32 cellular contexts compared by ENCODE assay signal in the genomic region with DNA sequence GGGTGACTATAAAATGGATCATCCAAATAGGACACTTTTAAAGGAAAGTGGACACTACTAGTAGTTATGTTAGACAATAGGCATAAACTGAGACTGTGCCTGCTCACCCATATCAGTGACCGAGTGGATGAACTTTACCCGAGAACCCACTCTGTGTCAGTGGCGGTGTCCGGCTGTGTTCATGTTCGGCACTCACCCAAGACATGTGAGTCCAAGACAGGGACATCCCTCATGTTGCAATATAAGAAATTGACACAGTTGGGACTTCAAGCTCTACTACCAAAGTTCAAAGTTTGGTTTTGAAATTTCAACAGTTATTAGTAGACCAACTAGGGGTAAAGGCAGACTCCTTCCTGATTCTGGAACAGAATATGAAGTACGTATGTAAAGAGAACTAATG.
A peak's percentile ranks its signal among the peaks of the same experiment; 100 is the strongest.
DNase-seq lines count a peak whose midpoint lies in the region; ATAC-seq and TF ChIP-seq lines count a peak whose summit lies in the region.
"Had no signal": no experiment of that assay in that cellular context is flagged by ENCODE, and none has a peak within 500 bp of the region (broad histone marks: within the 10 kb centered on the region; RNA-seq: fewer than 3 reads in every experiment).

No MANE protein-coding gene starts in this region.

- TF ChIP-seq CTCF in gastrocnemius medialis (IDR thresholded peaks at IDR 0.05 in 4 of 5, conservative IDR thresholded peaks at IDR 0.05 in 1 of 5), result no peak

- peaks cover 7% of the 10 kb centered on the region in 2 donors for H3K4me1 ChIP-seq in gastrocnemius medialis

- ATAC-seq in Right ventricle myocardium inferior, result peak; percentile 75
- ATAC-seq in left lobe of liver, result peak; percentile 40
- peak; percentile 66 to 76 for ATAC-seq in gastrocnemius medialis
- ATAC-seq in GM21526 (IDR thresholded peaks at IDR 0.05; ENCODE audit: low FRiP score, unreplicated experiment), result no peak
- ATAC-seq: HepG2; stimulated activated naive CD8-positive, alpha-beta T cell treated with anti-CD3 and anti-CD28 coated beads, Interleukin-15, Interleukin-2, amounts not matched to agents 100 U/mL and 50 U/mL, for 24 hours had no signal

- H3K9me3 Mint-ChIP-seq in activated T-helper 1 cell treated with anti-CD3 and anti-CD28 coated beads, Interleukin-12 subunit alpha, Interleukin-12 subunit beta, Interleukin-2, Interleukin-4 antibody, amounts not matched to agents 30 ng/mL and 10 ng/mL and 1 ng/mL, durations not matched to agents 14 hours and 24 hours and 36 hours, result no peaks in the 10 kb centered on the region
- H3K9me3 Mint-ChIP-seq: memory B cell had no signal

- no peak for TF ChIP-seq POLR2A in gastrocnemius medialis (IDR thresholded peaks at IDR 0.05)

- no peak overlapping the region for H3K4me3 ChIP-seq in gastrocnemius medialis
- H3K4me3 ChIP-seq: dorsolateral prefrontal cortex, hepatocyte, ovary, spleen, thyroid gland had no signal

- H3K9me3 ChIP-seq in gastrocnemius medialis, result no peaks in the 10 kb centered on the region
- H3K9me3 ChIP-seq: ovary, spleen, thyroid gland had no signal

- in situ Hi-C loops in gastrocnemius medialis (cut with MboI; ENCODE audit: low sequenced_read_pairs in 4 of 4), result loop anchor here in 1 of 4 donors (25.0 kb wide), 1 partner anchor 326 kb away; no protein-coding TSS in a partner anchor

- no peaks in the 10 kb centered on the region for H3K4me1 Mint-ChIP-seq in activated T-helper 1 cell treated with anti-CD3 and anti-CD28 coated beads, Interleukin-12 subunit alpha, Interleukin-12 subunit beta, Interleukin-2, Interleukin-4 antibody, amounts not matched to agents 30 ng/mL and 10 ng/mL and 1 ng/mL, durations not matched to agents 14 hours and 24 hours and 36 hours (ENCODE audit: low read depth)
- H3K4me1 Mint-ChIP-seq: memory B cell had no signal

- no peak overlapping the region for H3K27ac Mint-ChIP-seq in activated T-helper 1 cell treated with anti-CD3 and anti-CD28 coated beads, Interleukin-12 subunit alpha, Interleukin-12 subunit beta, Interleukin-2, Interleukin-4 antibody, amounts not matched to agents 30 ng/mL and 10 ng/mL and 1 ng/mL, durations not matched to agents 14 hours and 24 hours and 36 hours
- H3K27ac Mint-ChIP-seq: activated naive CD8-positive, alpha-beta T cell treated with anti-CD3 and anti-CD28 coated beads, Interleukin-2, amount 10 ng/mL, durations not matched to agents 7 days and 5 days; memory B cell; nephron progenitor cell had no signal

- H3K4me3 Mint-ChIP-seq in activated T-helper 1 cell treated with anti-CD3 and anti-CD28 coated beads, Interleukin-12 subunit alpha, Interleukin-12 subunit beta, Interleukin-2, Interleukin-4 antibody, amounts not matched to agents 30 ng/mL and 10 ng/mL and 1 ng/mL, durations not matched to agents 14 hours and 24 hours and 36 hours, result no peak overlapping the region
- H3K4me3 Mint-ChIP-seq: activated naive CD8-positive, alpha-beta T cell treated with anti-CD3 and anti-CD28 coated beads, Interleukin-2, amount 10 ng/mL, durations not matched to agents 7 days and 5 days; memory B cell; nephron progenitor cell had no signal

- H3K27ac ChIP-seq in gastrocnemius medialis, result peak overlapping the region; percentile 26 to 65 (median 60)
- H3K27ac ChIP-seq: dorsolateral prefrontal cortex, hepatocyte, spleen, VCaP had no signal

- DNase-seq in Right ventricle myocardium inferior (ENCODE audit: missing footprints) (no peak), cardiac septum (ENCODE audit: low spot score) (no peak), left lobe of liver (ENCODE audit: low spot score) (no peak), gastrocnemius medialis (peak; percentile 26 to 60), NCI-H2196 treated with DMSO at 0.1 percent for 48 hours (lab: John Stamatoyannopoulos, UW; ENCODE audit: unreplicated experiment) (no peak)
- no peak for DNase-seq in activated naive CD4-positive, alpha-beta T cell treated with Interleukin-2 at 50 U/mL for 16 hours
- DNase-seq in activated T-helper 1 cell treated with anti-CD3 and anti-CD28 coated beads, Interleukin-12 subunit alpha, Interleukin-12 subunit beta, Interleukin-2, Interleukin-4 antibody, amounts not matched to agents 30 ng/mL and 10 ng/mL and 1 ng/mL, durations not matched to agents 14 hours and 24 hours and 36 hours (ENCODE audit: low spot score), result no peak
- DNase-seq: activated CD4-positive, alpha-beta T cell treated with anti-CD3 and anti-CD28 coated beads for 4 hours; activated CD8-positive, alpha-beta memory T cell treated with anti-CD3 and anti-CD28 coated beads for 24 hours; activated effector memory CD4-positive, alpha-beta T cell treated with Interleukin-2 at 50 U/mL for 16 hours; activated naive CD8-positive, alpha-beta T cell treated with anti-CD3 and anti-CD28 coated beads, Interleukin-2, amount 10 ng/mL, durations not matched to agents 7 days and 5 days; activated T-cell treated with anti-CD3 and anti-CD28 coated beads for 4 hours; Calu3; DND-41; dorsolateral prefrontal cortex; foreskin melanocyte; GF-D8; MV-4-11; NCI-H1436; NCI-H446; nephron progenitor cell; spleen; stimulated activated CD4-positive, alpha-beta T cell treated with anti-CD3 and anti-CD28 coated beads, Interleukin-2, amount 100 ng/mL, for 24 hours; stimulated activated naive CD8-positive, alpha-beta T cell treated with anti-CD3 and anti-CD28 coated beads, Interleukin-15, Interleukin-2, amounts not matched to agents 100 U/mL and 50 U/mL, for 24 hours; T1000 had no signal

- no peaks in the 10 kb centered on the region for H3K27me3 ChIP-seq in gastrocnemius medialis
- H3K27me3 ChIP-seq: dorsolateral prefrontal cortex, hepatocyte, ovary, spleen, thyroid gland had no signal

- intact Hi-C loops in Right ventricle myocardium inferior (cut with DNase I), result no loop called here
- intact Hi-C loops in cardiac septum (cut with DNase I), result no loop called here
- intact Hi-C loops in gastrocnemius medialis (cut with DNase I; ENCODE audit: low total_unique reads), result no loop called here
- intact Hi-C loops in activated T-helper 1 cell treated with anti-CD3 and anti-CD28 coated beads, Interleukin-12 subunit alpha, Interleukin-12 subunit beta, Interleukin-2, Interleukin-4 antibody, amounts not matched to agents 30 ng/mL and 10 ng/mL and 1 ng/mL, durations not matched to agents 14 hours and 24 hours and 36 hours (cut with micrococcal nuclease), result no loop called here

- H3K27me3 Mint-ChIP-seq in activated T-helper 1 cell treated with anti-CD3 and anti-CD28 coated beads, Interleukin-12 subunit alpha, Interleukin-12 subunit beta, Interleukin-2, Interleukin-4 antibody, amounts not matched to agents 30 ng/mL and 10 ng/mL and 1 ng/mL, durations not matched to agents 14 hours and 24 hours and 36 hours (ENCODE audit: insufficient read depth), result no peaks in the 10 kb centered on the region

- no peaks in the 10 kb centered on the region for H3K36me3 Mint-ChIP-seq in activated T-helper 1 cell treated with anti-CD3 and anti-CD28 coated beads, Interleukin-12 subunit alpha, Interleukin-12 subunit beta, Interleukin-2, Interleukin-4 antibody, amounts not matched to agents 30 ng/mL and 10 ng/mL and 1 ng/mL, durations not matched to agents 14 hours and 24 hours and 36 hours (ENCODE audit: low read depth)
- H3K36me3 Mint-ChIP-seq: activated naive CD8-positive, alpha-beta T cell treated with anti-CD3 and anti-CD28 coated beads, Interleukin-2, amount 10 ng/mL, durations not matched to agents 7 days and 5 days; memory B cell had no signal

- H3K36me3 ChIP-seq in gastrocnemius medialis, result no peaks in the 10 kb centered on the region
- H3K36me3 ChIP-seq: ovary, spleen, thyroid gland had no signal

Comparison
In these comparisons a context has a peak if more than half of its experiments do, and no peak if none do; other contexts are left out.
1. DNase-seq: peak in gastrocnemius medialis (2 of 2); none in Right ventricle myocardium inferior (single experiment), cardiac septum (single experiment), left lobe of liver (single experiment), activated naive CD4-positive, alpha-beta T cell treated with Interleukin-2 at 50 U/mL for 16 hours (single experiment), NCI-H2196 treated with DMSO at 0.1 percent for 48 hours (single experiment) and activated T-helper 1 cell treated with anti-CD3 and anti-CD28 coated beads, Interleukin-12 subunit alpha, Interleukin-12 subunit beta, Interleukin-2, Interleukin-4 antibody, amounts not matched to agents 30 ng/mL and 10 ng/mL and 1 ng/mL, durations not matched to agents 14 hours and 24 hours and 36 hours (single experiment).